ENCODE assay signal across 26 cellular contexts in the genomic region with DNA sequence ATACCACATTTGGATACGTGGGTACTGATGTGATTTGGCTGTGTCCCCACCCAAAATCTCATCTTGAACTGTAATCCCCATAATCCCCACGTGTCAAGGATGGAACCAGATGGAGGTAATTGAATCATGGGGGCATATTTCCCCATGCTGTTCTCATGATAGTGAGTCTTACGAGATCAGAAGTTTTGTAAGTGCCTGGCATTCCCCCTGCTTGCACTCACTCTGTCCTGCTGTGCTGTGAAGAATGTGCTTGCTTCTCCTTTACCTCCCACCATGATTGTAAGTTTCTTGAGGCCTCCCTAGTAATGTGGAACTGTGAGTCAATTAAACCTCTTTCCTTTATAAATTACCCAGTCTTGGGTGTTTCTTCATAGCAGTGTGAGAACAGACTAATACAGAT.
"Had no signal": no experiment of that assay in that cellular context is flagged by ENCODE, and none has a peak within 500 bp of the region (broad histone marks: within the 10 kb centered on the region; RNA-seq: fewer than 3 reads in every experiment).

No MANE protein-coding gene starts in this region.

- DNase-seq: dermis blood vessel endothelial cell; effector memory CD4-positive, alpha-beta T cell; erythroblast; esophagus squamous epithelium; foreskin melanocyte; glutamatergic neuron; heart right ventricle; hippocampal formation; immature natural killer cell; left ventricle myocardium superior; lower lobe of right lung; mucosa of descending colon; naive B cell; pancreas; stimulated activated CD4-positive, alpha-beta T cell treated with anti-CD3 and anti-CD28 coated beads, Interleukin-12 subunit alpha, Interleukin-12 subunit beta, amount 100 ng/mL, for 4 hours; stimulated activated CD4-positive, alpha-beta T cell treated with anti-CD3 and anti-CD28 coated beads, Interleukin-1b, Interleukin-23, amount 100 ng/mL, for 48 hours; stimulated activated CD4-positive, alpha-beta T cell treated with anti-CD3 and anti-CD28 coated beads, Interleukin-4, amount 100 ng/mL, for 1 hour; stimulated activated CD8-positive, alpha-beta memory T cell treated with anti-CD3 and anti-CD28 coated beads, Interleukin-4, amount 100 ng/mL, for 48 hours; stimulated activated naive CD4-positive, alpha-beta T cell; stimulated activated naive CD8-positive, alpha-beta T cell treated with anti-CD3 and anti-CD28 coated beads, Interleukin-15, amount 100 ng/mL, for 72 hours; transverse colon had no signal

- H3K9me3 ChIP-seq: esophagus squamous epithelium, lower lobe of right lung, mucosa of descending colon, neutrophil, pancreas, suprapubic skin, transverse colon, vagina had no signal

- H3K36me3 ChIP-seq: esophagus squamous epithelium, heart right ventricle, lower lobe of right lung, neutrophil, pancreas, suprapubic skin, transverse colon, vagina had no signal

- H3K4me1 ChIP-seq: esophagus squamous epithelium, heart right ventricle, lower lobe of right lung, suprapubic skin, transverse colon, vagina had no signal

- H3K4me2 ChIP-seq: smooth muscle cell had no signal

- H3K27ac ChIP-seq: coronary artery, esophagus squamous epithelium, heart right ventricle, lower lobe of right lung, neutrophil, pancreas, suprapubic skin, transverse colon, vagina had no signal

- H3K4me3 ChIP-seq: coronary artery, esophagus squamous epithelium, heart right ventricle, lower lobe of right lung, mucosa of descending colon, pancreas, smooth muscle cell, suprapubic skin, transverse colon, vagina had no signal

- H3K27me3 ChIP-seq: esophagus squamous epithelium, heart right ventricle, neutrophil, pancreas, suprapubic skin, transverse colon, vagina had no signal
